Comparison of ENCODE assay signal across 1 cellular context in genomic region chr5:43204958-43205357, GRCh38.
TF ChIP-seq lines count a peak whose summit lies in the region.

No MANE protein-coding gene starts in this region.

TF ChIP-seq in HCT116, 20 proteins besides CTCF, POLR2A, EP300 and RAD21 (continued from another document):
- TF ChIP-seq REST (IDR thresholded peaks at IDR 0.05; ENCODE audit: low read depth) (no peak), SRF (IDR thresholded peaks at IDR 0.05; ENCODE audit: low read depth) (no peak), SP1 (IDR thresholded peaks at IDR 0.05; ENCODE audit: low read depth) (no peak)
